11 cellular contexts compared by ENCODE assay signal in the genomic region with DNA sequence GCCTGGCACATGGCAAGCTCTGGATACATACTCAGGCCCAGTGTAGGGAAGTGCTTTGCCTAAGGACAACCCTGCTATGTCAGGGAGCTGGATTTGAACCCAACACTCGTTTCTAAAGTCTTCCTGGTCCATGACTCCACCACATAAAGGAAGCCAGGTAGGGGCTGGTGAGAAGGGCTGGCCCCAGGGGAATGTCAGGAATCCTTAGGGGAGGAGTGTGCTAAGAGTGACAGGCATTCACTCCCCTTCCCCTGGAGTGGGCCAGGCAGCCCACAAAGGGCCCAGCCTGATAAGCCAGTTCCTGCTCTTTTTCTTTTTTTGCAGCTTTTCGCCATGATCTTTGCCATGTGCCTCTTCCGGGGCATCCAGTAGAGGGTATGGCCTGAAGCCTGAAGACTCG.
"Had no signal": no experiment of that assay in that cellular context is flagged by ENCODE, and none has a peak within 500 bp of the region (broad histone marks: within the 10 kb centered on the region; RNA-seq: fewer than 3 reads in every experiment).

No MANE protein-coding gene starts in this region.

- H3K27ac ChIP-seq: VCaP had no signal

- ATAC-seq: activated CD4-positive, alpha-beta T cell treated with anti-CD3 and anti-CD28 coated beads for 36 hours; activated CD8-positive, alpha-beta T cell treated with anti-CD3 and anti-CD28 coated beads for 36 hours; left lobe of liver; natural killer cell; sciatic nerve; stimulated activated naive CD8-positive, alpha-beta T cell treated with anti-CD3 and anti-CD28 coated beads, Interleukin-15, Interleukin-2, amounts not matched to agents 100 U/mL and 50 U/mL, for 24 hours had no signal

- DNase-seq: activated CD4-positive, alpha-beta T cell treated with anti-CD3 and anti-CD28 coated beads for 36 hours; activated CD8-positive, alpha-beta memory T cell treated with anti-CD3 and anti-CD28 coated beads, Interleukin-2, amount 50 U/mL, for 4 hours; activated CD8-positive, alpha-beta T cell treated with anti-CD3 and anti-CD28 coated beads for 36 hours; activated naive CD4-positive, alpha-beta T cell treated with Interleukin-2 at 50 U/mL for 16 hours; mammary epithelial cell; natural killer cell; stimulated activated CD4-positive, alpha-beta T cell treated with anti-CD3 and anti-CD28 coated beads, Interleukin-2, amount 100 ng/mL, for 24 hours; stimulated activated naive CD8-positive, alpha-beta T cell treated with anti-CD3 and anti-CD28 coated beads, Interleukin-15, Interleukin-2, amounts not matched to agents 100 U/mL and 50 U/mL, for 24 hours had no signal
